In genomic region chr3:122825460-122825859, GRCh38 we compare ENCODE assay signal across 31 cellular contexts. TPM values are rescaled to one million over a fixed set of nuclear protein-coding genes. Genes with fewer than 3 reads are reported as not detected.
DNase-seq lines count a peak whose midpoint lies in the region; TF ChIP-seq lines count a peak whose summit lies in the region.
"Had no signal": no experiment of that assay in that cellular context is flagged by ENCODE, and none has a peak within 500 bp of the region (broad histone marks: within the 10 kb centered on the region; RNA-seq: fewer than 3 reads in every experiment).

No MANE protein-coding gene starts in this region.

- DNase-seq in left ventricle myocardium inferior (no peak), right atrium auricular region (ENCODE audit: low spot score) (no peak), globus pallidus (ENCODE audit: low spot score) (peak; percentile 0), pons (ENCODE audit: low spot score) (peak; percentile 29), kidney tubule cell (ENCODE audit: low spot score) (no peak), cerebellum (ENCODE audit: low spot score) (no peak), NCI-H2029 treated with DMSO at 0.1 percent for 48 hours (lab: John Stamatoyannopoulos, UW) (no peak)
- DNase-seq: activated CD4-positive, alpha-beta T cell treated with anti-CD3 and anti-CD28 coated beads for 36 hours; activated CD8-positive, alpha-beta memory T cell treated with anti-CD3 and anti-CD28 coated beads, Interleukin-2, amount 50 U/mL, for 48 hours; activated CD8-positive, alpha-beta T cell treated with anti-CD3 and anti-CD28 coated beads for 36 hours; activated naive CD4-positive, alpha-beta T cell treated with anti-CD3 and anti-CD28 coated beads for 36 hours; adrenal gland; Calu3; DMS79; dorsolateral prefrontal cortex; GOT3; hypothalamus; immature natural killer cell; KG1; naive thymus-derived CD4-positive, alpha-beta T cell; NCI-H1105 treated with DMSO at 0.1 percent for 48 hours; NCI-H2029; NCI-H524 treated with DMSO at 0.1 percent for 48 hours; NK-92 treated with Interleukin-12 subunit alpha and Interleukin-12 subunit beta, amount 100 ng/mL, for 24 hours; SIG-M5; stimulated activated naive CD4-positive, alpha-beta T cell treated with Interleukin-2 at 50 U/mL for 16 hours had no signal

- 57% methylated on average over 4 of the region's 4 CpGs for WGBS in urinary bladder

- no peak overlapping the region for H3K4me3 ChIP-seq in left ventricle myocardium inferior
- no peak overlapping the region for H3K4me3 ChIP-seq in right atrium auricular region
- no peak overlapping the region for H3K4me3 ChIP-seq in urinary bladder (ENCODE audit: low read depth, low read length)
- H3K4me3 ChIP-seq: adrenal gland, body of pancreas, dorsolateral prefrontal cortex, skin epidermis had no signal

- H3K27me3 ChIP-seq in left ventricle myocardium inferior (ENCODE audit: low read depth) = no peaks in the 10 kb centered on the region
- H3K27me3 ChIP-seq in right atrium auricular region = no peaks in the 10 kb centered on the region
- H3K27me3 ChIP-seq: adrenal gland, body of pancreas, dorsolateral prefrontal cortex had no signal

- H3K36me3 ChIP-seq in left ventricle myocardium inferior (peaks cover 31% of the 10 kb centered on the region), right atrium auricular region (peaks cover 5% of the 10 kb centered on the region), urinary bladder (ENCODE audit: insufficient read depth) (peaks cover 1% of the 10 kb centered on the region)
- H3K36me3 ChIP-seq: adrenal gland had no signal

- H3K9me3 ChIP-seq in left ventricle myocardium inferior (replicated peaks) (no peaks in the 10 kb centered on the region), right atrium auricular region (no peaks in the 10 kb centered on the region)
- H3K9me3 ChIP-seq: adrenal gland, body of pancreas had no signal

- intact Hi-C loops in left ventricle myocardium inferior (cut with micrococcal nuclease) = no loop called here

- H3K4me1 ChIP-seq in left ventricle myocardium inferior = peaks cover 4% of the 10 kb centered on the region
- H3K4me1 ChIP-seq in right atrium auricular region = peaks cover 0 to 5% of the 10 kb centered on the region in 2 donors
- H3K4me1 ChIP-seq in urinary bladder (ENCODE audit: insufficient read depth) = no peaks in the 10 kb centered on the region
- H3K4me1 ChIP-seq: body of pancreas had no signal

- H3K27ac ChIP-seq in left ventricle myocardium inferior (replicated peaks) = peak overlapping the region; percentile 0
- peak overlapping the region in 1 of 2 donors; percentile 41 for H3K27ac ChIP-seq in right atrium auricular region
- peak overlapping the region; percentile 45 for H3K27ac ChIP-seq in urinary bladder (ENCODE audit: low read depth)
- H3K27ac ChIP-seq: body of pancreas, C4-2B, dorsolateral prefrontal cortex, VCaP had no signal

- no peak for TF ChIP-seq CTCF in left ventricle myocardium inferior (IDR thresholded peaks at IDR 0.05; ENCODE audit: borderline replicate concordance)
- TF ChIP-seq CTCF in right atrium auricular region (IDR thresholded peaks at IDR 0.05) = no peak

RNA-seq across cellular contexts. Expression of gene SLC49A4, which starts 30.6 kb away (rescaled TPM):
- total RNA-seq in left ventricle myocardium inferior (14.5 TPM), right atrium auricular region (10 to 100 TPM; 22.9 to 25.7 TPM), urinary bladder (20.0 TPM), cerebellum (24.1 TPM)
- 7.7 TPM for polyA plus RNA-seq in urinary bladder

RNA-seq across cellular contexts. Expression of gene HSPBAP1, which starts 31.8 kb away (rescaled TPM):
- total RNA-seq in left ventricle myocardium inferior = 3.8 TPM
- 1 to 10 TPM; 3.0 to 4.0 TPM for total RNA-seq in right atrium auricular region
- total RNA-seq in urinary bladder = 13.2 TPM
- 5.7 TPM for polyA plus RNA-seq in urinary bladder
- 9.3 TPM for total RNA-seq in cerebellum

Comparison
In these comparisons a context has a peak if more than half of its experiments do, and no peak if none do; other contexts are left out.
1. DNase-seq: peak in globus pallidus (single experiment) and pons (single experiment); none in left ventricle myocardium inferior (single experiment), right atrium auricular region (single experiment), kidney tubule cell (single experiment), cerebellum (single experiment) and NCI-H2029 treated with DMSO at 0.1 percent for 48 hours (single experiment).